Comparison of ENCODE assay signal across 13 cellular contexts in genomic region chr11:118889796-118890195, GRCh38. TPM values are rescaled to one million over a fixed set of nuclear protein-coding genes. Genes with fewer than 3 reads are reported as not detected.
DNase-seq lines count a peak whose midpoint lies in the region; ATAC-seq and TF ChIP-seq lines count a peak whose summit lies in the region.
"Had no signal": no experiment of that assay in that cellular context is flagged by ENCODE, and none has a peak within 500 bp of the region (broad histone marks: within the 10 kb centered on the region; RNA-seq: fewer than 3 reads in every experiment).

No MANE protein-coding gene starts in this region.

- no peaks in the 10 kb centered on the region for H3K27me3 ChIP-seq in tibial artery

- no peaks in the 10 kb centered on the region for H3K27me3 Mint-ChIP-seq in activated T-cell treated with anti-CD3 and anti-CD28 coated beads, Interleukin-2, amount 50 U/mL, for 24 hours

- ATAC-seq in esophagus mucosa (peak; percentile 21), mucosa of descending colon (peak; percentile 23), HG02970 (IDR thresholded peaks at IDR 0.05; ENCODE audit: low FRiP score, unreplicated experiment) (no peak)
- ATAC-seq: A549 had no signal

- H3K4me1 ChIP-seq in mucosa of descending colon (ENCODE audit: low read depth) (peaks cover 5% of the 10 kb centered on the region), tibial artery (peaks cover 6 to 65% (median 39%) of the 10 kb centered on the region in 4 donors)

- H3K36me3 Mint-ChIP-seq in activated T-cell treated with anti-CD3 and anti-CD28 coated beads, Interleukin-2, amount 50 U/mL, for 24 hours (ENCODE audit: low read depth): peaks cover 65% of the 10 kb centered on the region
- H3K36me3 Mint-ChIP-seq: type B pancreatic cell had no signal

- H3K4me3 ChIP-seq in mucosa of descending colon (no peak overlapping the region), tibial artery (no peak overlapping the region)
- H3K4me3 ChIP-seq: A549 had no signal

- H3K9me3 Mint-ChIP-seq in activated T-cell treated with anti-CD3 and anti-CD28 coated beads, Interleukin-2, amount 50 U/mL, for 24 hours: no peaks in the 10 kb centered on the region
- H3K9me3 Mint-ChIP-seq: type B pancreatic cell had no signal

- H3K27ac Mint-ChIP-seq in activated T-cell treated with anti-CD3 and anti-CD28 coated beads, Interleukin-2, amount 50 U/mL, for 24 hours: peak overlapping the region; percentile 1
- H3K27ac Mint-ChIP-seq: type B pancreatic cell had no signal

- H3K36me3 ChIP-seq in mucosa of descending colon (ENCODE audit: low read depth): no peaks in the 10 kb centered on the region
- peaks cover 0 to 15% (median 13%) of the 10 kb centered on the region in 3 donors for H3K36me3 ChIP-seq in tibial artery

- TF ChIP-seq CTCF in mucosa of descending colon (IDR thresholded peaks at IDR 0.05) (no peak), tibial artery (IDR thresholded peaks at IDR 0.05) (no peak)

- no peak overlapping the region for H3K4me3 Mint-ChIP-seq in activated T-cell treated with anti-CD3 and anti-CD28 coated beads, Interleukin-2, amount 50 U/mL, for 24 hours
- H3K4me3 Mint-ChIP-seq: type B pancreatic cell had no signal

- DNase-seq in activated T-cell treated with anti-CD3 and anti-CD28 coated beads, Interleukin-2, amount 50 U/mL, for 24 hours: no peak
- no peak for DNase-seq in activated T-cell treated with anti-CD3 and anti-CD28 coated beads, Interleukin-2, amount 50 U/mL, for 48 hours
- DNase-seq in mucosa of descending colon: no peak
- DNase-seq in tibial artery: peak; percentile 90 to 97
- no peak for DNase-seq in putamen (ENCODE audit: low spot score)
- no peak for DNase-seq in NCI-H1417 treated with DMSO at 0.1 percent for 48 hours (lab: John Stamatoyannopoulos, UW)
- DNase-seq: activated CD4-positive, alpha-beta T cell treated with anti-CD3 and anti-CD28 coated beads for 1 hour; MV-4-11 had no signal

- peaks cover 90% of the 10 kb centered on the region for H3K4me1 Mint-ChIP-seq in activated T-cell treated with anti-CD3 and anti-CD28 coated beads, Interleukin-2, amount 50 U/mL, for 24 hours (ENCODE audit: low read depth)

- H3K27ac ChIP-seq in tibial artery: peak overlapping the region; percentile 92 to 94

- intact Hi-C loops in mucosa of descending colon (cut with DNase I, micrococcal nuclease) (no loop called here), tibial artery (cut with DNase I; ENCODE audit: low total_unique reads) (no loop called here)

- H3K9me3 ChIP-seq in mucosa of descending colon (no peaks in the 10 kb centered on the region), tibial artery (no peaks in the 10 kb centered on the region)
- H3K9me3 ChIP-seq: A549 had no signal

RNA-seq across cellular contexts. Expression of gene CXCR5, which starts 6.1 kb away (rescaled TPM):
- total RNA-seq in esophagus mucosa (0.20 TPM), mucosa of descending colon (under 1 TPM in 2 of 3 donors, not detected in 1; 0.12 to 0.23 TPM)
- total RNA-seq: bronchial epithelial cell had no signal

RNA-seq across cellular contexts. Expression of gene BCL9L, which starts 35.9 kb away (rescaled TPM):
- total RNA-seq in esophagus mucosa (44.6 TPM), mucosa of descending colon (10 to 100 TPM; 28.6 to 70.1 (median 41.7) TPM)

Comparison
In these comparisons a context has a peak if more than half of its experiments do, and no peak if none do; other contexts are left out.
1. DNase-seq: peak in tibial artery (2 of 2); none in activated T-cell treated with anti-CD3 and anti-CD28 coated beads, Interleukin-2, amount 50 U/mL, for 24 hours (single experiment), activated T-cell treated with anti-CD3 and anti-CD28 coated beads, Interleukin-2, amount 50 U/mL, for 48 hours (0 of 2), mucosa of descending colon (0 of 3), putamen (single experiment) and NCI-H1417 treated with DMSO at 0.1 percent for 48 hours (single experiment).